ENCODE assay signal across 26 cellular contexts in genomic region chr17:81815646-81815985, GRCh38. TPM values are rescaled to one million over a fixed set of nuclear protein-coding genes. Genes with fewer than 3 reads are reported as not detected.
DNase-seq lines count a peak whose midpoint lies in the region; ATAC-seq and TF ChIP-seq lines count a peak whose summit lies in the region.
"Had no signal": no experiment of that assay in that cellular context is flagged by ENCODE, and none has a peak within 500 bp of the region (broad histone marks: within the 10 kb centered on the region; RNA-seq: fewer than 3 reads in every experiment).

No MANE protein-coding gene starts in this region.

- ATAC-seq in CD8-positive, alpha-beta T cell: no peak
- ATAC-seq: heart right ventricle, SK-N-SH treated with all-trans-retinoic acid at 6 μM for 48 hours had no signal

- intact Hi-C loops in PC-9 (cut with micrococcal nuclease; ENCODE audit: unreplicated experiment) (no loop called here), transverse colon (cut with DNase I; ENCODE audit: low total_unique reads) (no loop called here)
- intact Hi-C loops in CD8-positive, alpha-beta T cell (cut with DNase I, micrococcal nuclease): no loop called here

- no TSS peak for BruUV-seq in PC-9 (replicated peaks; lab: Mats Ljungman, UMichigan)

- H2AFZ ChIP-seq in PC-9: no peak overlapping the region
- H2AFZ ChIP-seq: neural progenitor cell had no signal

- no peak for TF ChIP-seq EP300 in transverse colon (IDR thresholded peaks at IDR 0.05; ENCODE audit: low read depth)

- POLR2A ChIA-PET in PC-9 (lab: Charles Lee; ENCODE audit: unreplicated experiment): interaction anchor here (0.7 kb wide), 1 partner anchor 222 kb away, joined by 7 read pairs; the partner anchor contains the start of gene DCXR
- POLR2A ChIA-PET in CD8-positive, alpha-beta T cell (lab: Charles Lee): no interaction called here

- H3K9me3 ChIP-seq in PC-9 (ENCODE audit: insufficient read depth, low read depth) (no peaks in the 10 kb centered on the region), transverse colon (no peaks in the 10 kb centered on the region)
- H3K9me3 ChIP-seq in CD8-positive, alpha-beta T cell (ENCODE audit: low read length): no peaks in the 10 kb centered on the region
- H3K9me3 ChIP-seq: heart right ventricle, prostate gland, vagina had no signal

- no peaks in the 10 kb centered on the region for H3F3A ChIP-seq in PC-9 (ENCODE audit: insufficient read depth, low read depth)

- no peaks in the 10 kb centered on the region for H4K20me1 ChIP-seq in PC-9 (ENCODE audit: insufficient read depth)

- no peaks in the 10 kb centered on the region for H3K4me1 Mint-ChIP-seq in CD8-positive, alpha-beta T cell (ENCODE audit: low read depth)
- H3K4me1 Mint-ChIP-seq: activated naive CD8-positive, alpha-beta T cell treated with anti-CD3 and anti-CD28 coated beads for 36 hours; central memory CD8-positive, alpha-beta T cell had no signal

- no peaks in the 10 kb centered on the region for H3K36me3 ChIP-seq in PC-9 (ENCODE audit: low read depth)
- H3K36me3 ChIP-seq in transverse colon: no peaks in the 10 kb centered on the region
- H3K36me3 ChIP-seq in CD8-positive, alpha-beta T cell (ENCODE audit: insufficient read depth, low read length): no peaks in the 10 kb centered on the region
- H3K36me3 ChIP-seq: heart right ventricle, neural progenitor cell, prostate gland, vagina had no signal

- no peaks in the 10 kb centered on the region for H3K79me2 ChIP-seq in PC-9 (ENCODE audit: low read depth)

- CTCF ChIA-PET in PC-9 (lab: Charles Lee): interaction anchor here (0.6 kb wide), 1 partner anchor 96 kb away, joined by 5 read pairs; no protein-coding TSS in a partner anchor
- CTCF ChIA-PET in CD8-positive, alpha-beta T cell (lab: Charles Lee): no interaction called here

- no peak overlapping the region for H3K27ac Mint-ChIP-seq in CD8-positive, alpha-beta T cell
- H3K27ac Mint-ChIP-seq: activated naive CD8-positive, alpha-beta T cell treated with anti-CD3 and anti-CD28 coated beads for 36 hours; activated T-helper 2 cell treated with anti-CD3 and anti-CD28 coated beads, Interferon-gamma antibody, Interleukin-2, Interleukin-4, amounts not matched to agents 10 μg/mL and 5 μg/mL and 100 μg/mL, durations not matched to agents 14 hours and 24 hours and 36 hours; neural progenitor cell had no signal

- H3K9me2 ChIP-seq in PC-9 (ENCODE audit: insufficient read depth): no peaks in the 10 kb centered on the region

- TF ChIP-seq POLR2A in transverse colon (IDR thresholded peaks at IDR 0.05): no peak

- H3K4me1 ChIP-seq in PC-9 (replicated peaks; ENCODE audit: insufficient read depth) (no peaks in the 10 kb centered on the region), transverse colon (peaks cover 5 to 11% (median 8%) of the 10 kb centered on the region in 4 donors)
- no peaks in the 10 kb centered on the region for H3K4me1 ChIP-seq in CD8-positive, alpha-beta T cell (ENCODE audit: insufficient read depth, low read length)
- H3K4me1 ChIP-seq: heart right ventricle, neural progenitor cell, prostate gland, vagina had no signal

- no peaks in the 10 kb centered on the region for H3K36me3 Mint-ChIP-seq in CD8-positive, alpha-beta T cell
- H3K36me3 Mint-ChIP-seq: activated naive CD8-positive, alpha-beta T cell treated with anti-CD3 and anti-CD28 coated beads for 36 hours; neural progenitor cell had no signal

- no peak overlapping the region for H3K4me3 ChIP-seq in PC-9
- H3K4me3 ChIP-seq in transverse colon: no peak overlapping the region
- H3K4me3 ChIP-seq in CD8-positive, alpha-beta T cell (ENCODE audit: low read depth, low read length): no peak overlapping the region
- H3K4me3 ChIP-seq: heart right ventricle, neural progenitor cell, prostate gland, vagina had no signal

- no peak for DNase-seq in PC-9
- peak; percentile 50 for DNase-seq in left kidney (ENCODE audit: low read depth, low spot score)
- DNase-seq in transverse colon: peak; percentile 57
- no peak for DNase-seq in activated effector memory CD4-positive, alpha-beta T cell treated with Interleukin-2 at 50 U/mL for 16 hours
- no peak for DNase-seq in CD8-positive, alpha-beta T cell
- DNase-seq: activated CD4-positive, alpha-beta T cell treated with anti-CD3 and anti-CD28 coated beads, Interleukin-2, amount 50 U/mL, for 1 hour; activated CD8-positive, alpha-beta memory T cell treated with anti-CD3 and anti-CD28 coated beads, Interleukin-2, amount 50 U/mL, for 48 hours; activated naive CD8-positive, alpha-beta T cell treated with anti-CD3 and anti-CD28 coated beads for 36 hours; heart right ventricle; NCI-H510A; NK-92 treated with Interleukin-12 subunit alpha and Interleukin-12 subunit beta, amount 100 ng/mL, for 24 hours; stimulated activated CD4-positive, alpha-beta T cell treated with anti-CD3 and anti-CD28 coated beads, Interleukin-1b, Interleukin-23, amount 100 ng/mL, for 48 hours had no signal

- 43% methylated on average over 2 of the region's 2 CpGs; no CpG with 5 or more reads in 1 of the 2 donors for WGBS in transverse colon (ENCODE audit: low coverage in 1 of 2), 2 donors

- in situ Hi-C loops in transverse colon (cut with MboI; ENCODE audit: low pct_ligation_motif_present in 1 of 4, low pct_unique_long_range_greater_than_20kb in 1 of 4, low sequenced_read_pairs in 3 of 4): no loop called here

- peak overlapping the region; percentile 25 for H3K4me2 ChIP-seq in PC-9
- H3K4me2 ChIP-seq: neural progenitor cell had no signal

- H3K4me3 Mint-ChIP-seq in CD8-positive, alpha-beta T cell: no peak overlapping the region
- H3K4me3 Mint-ChIP-seq: activated naive CD8-positive, alpha-beta T cell treated with anti-CD3 and anti-CD28 coated beads for 36 hours; central memory CD8-positive, alpha-beta T cell had no signal

- peaks cover 7% of the 10 kb centered on the region for H3K27me3 Mint-ChIP-seq in CD8-positive, alpha-beta T cell (ENCODE audit: low read depth)
- H3K27me3 Mint-ChIP-seq: central memory CD8-positive, alpha-beta T cell had no signal

- H3K27ac ChIP-seq in PC-9 (no peak overlapping the region), transverse colon (peak overlapping the region in 1 of 4 donors; percentile 1)
- no peak overlapping the region for H3K27ac ChIP-seq in CD8-positive, alpha-beta T cell (ENCODE audit: low read depth, low read length)
- H3K27ac ChIP-seq: epithelial cell of prostate, heart right ventricle, neural progenitor cell, prostate gland, vagina, VCaP had no signal

- H3K27me3 ChIP-seq in PC-9 (ENCODE audit: insufficient read depth, low read depth) (0 out of 2 replicates have a peak, but pooled peaks cover 2% of the 10 kb centered on the region), transverse colon (peaks cover 17% of the 10 kb centered on the region)
- no peaks in the 10 kb centered on the region for H3K27me3 ChIP-seq in CD8-positive, alpha-beta T cell (ENCODE audit: insufficient read depth, low read length)
- H3K27me3 ChIP-seq: neural progenitor cell, vagina had no signal

- no peaks in the 10 kb centered on the region for H3K9me3 Mint-ChIP-seq in CD8-positive, alpha-beta T cell
- H3K9me3 Mint-ChIP-seq: activated naive CD8-positive, alpha-beta T cell treated with anti-CD3 and anti-CD28 coated beads for 36 hours; activated T-helper 2 cell treated with anti-CD3 and anti-CD28 coated beads, Interferon-gamma antibody, Interleukin-2, Interleukin-4, amounts not matched to agents 10 μg/mL and 5 μg/mL and 100 μg/mL, durations not matched to agents 14 hours and 24 hours and 36 hours; central memory CD8-positive, alpha-beta T cell; neural progenitor cell had no signal

- TF ChIP-seq CTCF in PC-9 (conservative IDR thresholded peaks at IDR 0.05): no peak
- TF ChIP-seq CTCF in transverse colon (IDR thresholded peaks at IDR 0.05): no peak
- no peak for TF ChIP-seq CTCF in CD8-positive, alpha-beta T cell (IDR thresholded peaks at IDR 0.05)

RNA-seq across cellular contexts. Expression of gene GCGR, which starts 11.7 kb away (rescaled TPM):
- total RNA-seq in PC-9 (2021) (not detected in 2 replicates), transverse colon (under 1 TPM in 2 of 4 donors, not detected in 2; 0.14 to 0.64 TPM)
- not detected for total RNA-seq in CD8-positive, alpha-beta T cell
- total RNA-seq: activated naive CD8-positive, alpha-beta T cell treated with anti-CD3 and anti-CD28 coated beads for 36 hours; activated T-helper 2 cell treated with anti-CD3 and anti-CD28 coated beads, Interferon-gamma antibody, Interleukin-2, Interleukin-4, amounts not matched to agents 10 μg/mL and 5 μg/mL and 100 μg/mL, durations not matched to agents 14 hours and 24 hours and 36 hours; astrocyte; fibroblast of villous mesenchyme; H4; heart right ventricle; RPMI7951; vagina had no signal

RNA-seq across cellular contexts. Expression of gene MCRIP1, which starts 17.5 kb away (rescaled TPM):
- 53.8 and 84.0 TPM in 2 replicates for total RNA-seq in PC-9 (2021)
- total RNA-seq in transverse colon: 10 to 100 TPM; 23.3 to 44.0 (median 33.2) TPM
- total RNA-seq in CD8-positive, alpha-beta T cell: 10 to 100 TPM; 32.2 to 34.0 TPM

RNA-seq across cellular contexts. Expression of gene PPP1R27, which starts 19.2 kb away (rescaled TPM):
- total RNA-seq in PC-9 (2021) (not detected in 2 replicates), transverse colon (under 1 TPM in 1 of 4 donors, not detected in 3; 0.68 TPM)
- total RNA-seq in CD8-positive, alpha-beta T cell: not detected
- total RNA-seq: activated naive CD8-positive, alpha-beta T cell treated with anti-CD3 and anti-CD28 coated beads for 36 hours; activated T-helper 2 cell treated with anti-CD3 and anti-CD28 coated beads, Interferon-gamma antibody, Interleukin-2, Interleukin-4, amounts not matched to agents 10 μg/mL and 5 μg/mL and 100 μg/mL, durations not matched to agents 14 hours and 24 hours and 36 hours; astrocyte; fibroblast of villous mesenchyme; H4; mucosa of gallbladder; RPMI7951; T-helper 2 cell treated with Interferon-gamma antibody and Interleukin-4, amounts not matched to agents 100 ng/mL and 5 ng/mL, for 36 hours; vagina had no signal

RNA-seq across cellular contexts. Expression of gene P4HB, which starts 44.7 kb away (rescaled TPM):
- 636 and 782 TPM in 2 replicates for total RNA-seq in PC-9 (2021)
- total RNA-seq in transverse colon: 100 to 1,000 TPM; 486 to 732 (median 556) TPM
- total RNA-seq in CD8-positive, alpha-beta T cell: 100 to 1,000 TPM; 278 to 288 TPM

RNA-seq across cellular contexts. Expression of gene ARHGDIA, which starts 55.5 kb away (rescaled TPM):
- total RNA-seq in PC-9 (2021) (242 and 309 TPM in 2 replicates), transverse colon (100 to 1,000 TPM; 189 to 480 (median 323) TPM)
- 100 to 1,000 TPM; 777 to 791 TPM for total RNA-seq in CD8-positive, alpha-beta T cell

Comparison
In these comparisons a context has a peak if more than half of its experiments do, and no peak if none do; other contexts are left out.
1. DNase-seq: peak in left kidney (single experiment) and transverse colon (single experiment); none in PC-9 (0 of 2), activated effector memory CD4-positive, alpha-beta T cell treated with Interleukin-2 at 50 U/mL for 16 hours (single experiment) and CD8-positive, alpha-beta T cell (0 of 7).